ENCODE assay signal across 13 cellular contexts in the genomic region with DNA sequence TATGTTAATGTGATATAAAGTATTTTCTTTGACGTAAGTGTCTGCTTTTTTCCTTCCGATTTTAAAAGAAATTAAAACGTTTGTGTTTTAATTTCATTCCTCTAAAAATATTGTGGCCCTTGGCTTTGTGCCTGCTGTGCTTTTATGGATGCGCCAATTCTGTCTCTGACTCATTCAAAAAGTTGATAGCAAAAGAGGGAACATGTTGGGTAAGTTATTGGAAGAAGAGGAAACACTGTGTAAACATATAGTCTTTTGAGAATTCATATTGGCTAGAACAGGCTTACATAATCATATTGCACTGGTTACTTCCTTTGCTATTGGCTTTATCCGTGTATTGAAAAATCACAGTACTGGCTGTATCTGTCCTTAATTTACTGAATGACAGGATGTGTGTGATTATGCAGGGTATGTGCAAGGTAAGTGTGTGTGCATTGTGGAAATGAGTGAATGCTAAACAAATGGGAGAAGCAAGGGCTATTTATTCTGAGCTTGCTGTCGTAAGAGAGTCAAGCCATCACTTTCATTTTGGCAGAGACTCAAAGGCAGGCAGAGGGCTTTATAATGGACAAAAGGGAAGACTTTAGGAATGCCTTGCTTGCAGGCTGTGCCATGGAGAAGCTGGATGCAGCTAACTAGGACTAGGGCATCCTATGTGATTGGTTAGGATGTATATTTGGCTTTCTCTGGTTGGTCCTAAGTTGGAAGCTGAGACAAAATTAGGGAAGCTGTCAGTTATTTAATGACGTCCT.
DNase-seq lines count a peak whose midpoint lies in the region; ATAC-seq and TF ChIP-seq lines count a peak whose summit lies in the region.
"Had no signal": no experiment of that assay in that cellular context is flagged by ENCODE, and none has a peak within 500 bp of the region (broad histone marks: within the 10 kb centered on the region; RNA-seq: fewer than 3 reads in every experiment).

No MANE protein-coding gene starts in this region.

- H3K36me3 ChIP-seq in hepatocyte (replicated peaks; ENCODE audit: insufficient read depth, low read depth) (no peaks in the 10 kb centered on the region), stomach (no peaks in the 10 kb centered on the region)

- TF ChIP-seq CTCF in hepatocyte (IDR thresholded peaks at IDR 0.05; ENCODE audit: poor library complexity): no peak
- no peak for TF ChIP-seq CTCF in stomach (IDR thresholded peaks at IDR 0.05)

- TF ChIP-seq EP300 in stomach (IDR thresholded peaks at IDR 0.05): no peak

- 76% methylated on average over 7 of the region's 7 CpGs for WGBS in hepatocyte (ENCODE audit: low lambda C conversion rate, missing lambda C conversion rate)
- WGBS in stomach, 5 donors: 52 to 71% (median 62%) methylated on average over 7 of the region's 7 CpGs

- H3K27me3 ChIP-seq in hepatocyte: no peaks in the 10 kb centered on the region
- no peaks in the 10 kb centered on the region for H3K27me3 ChIP-seq in stomach

- H3K9me3 ChIP-seq in hepatocyte (ENCODE audit: low read depth): no peaks in the 10 kb centered on the region
- H3K9me3 ChIP-seq in stomach: peaks cover 0 to 15% (median 1%) of the 10 kb centered on the region in 4 donors

- no peak for ATAC-seq in activated naive CD4-positive, alpha-beta T cell treated with anti-CD3 and anti-CD28 coated beads, Interleukin-2, amount 50 U/mL, for 72 hours
- ATAC-seq in HG02798 (IDR thresholded peaks at IDR 0.05; ENCODE audit: poor library complexity, unreplicated experiment): no peak
- ATAC-seq: activated CD8-positive, alpha-beta T cell treated with anti-CD3 and anti-CD28 coated beads for 36 hours; esophagus mucosa; HepG2 had no signal

- no peak overlapping the region for H3K27ac Mint-ChIP-seq in activated naive CD4-positive, alpha-beta T cell treated with anti-CD3 and anti-CD28 coated beads, Interleukin-2, amount 50 U/mL, for 72 hours
- H3K27ac Mint-ChIP-seq: activated CD8-positive, alpha-beta T cell treated with anti-CD3 and anti-CD28 coated beads for 36 hours had no signal

- in situ Hi-C loops in SK-MEL-5 (cut with HindIII; ENCODE audit: low pct_unique_long_range_greater_than_20kb, low sequenced_read_pairs): no loop called here

- H3K36me3 Mint-ChIP-seq in activated naive CD4-positive, alpha-beta T cell treated with anti-CD3 and anti-CD28 coated beads, Interleukin-2, amount 50 U/mL, for 72 hours: no peaks in the 10 kb centered on the region

- H2AFZ ChIP-seq in hepatocyte: no peak overlapping the region

- intact Hi-C loops in stomach (cut with DNase I; ENCODE audit: low total_unique reads): no loop called here

- H3K79me2 ChIP-seq in hepatocyte: no peaks in the 10 kb centered on the region

- H4K20me1 ChIP-seq in hepatocyte (ENCODE audit: insufficient read depth, poor library complexity, severe bottlenecking): no peaks in the 10 kb centered on the region

- peak overlapping the region; percentile 25 for H3K4me2 ChIP-seq in hepatocyte

- DNase-seq in NCI-H2029 treated with DMSO at 0.1 percent for 48 hours (lab: John Stamatoyannopoulos, UW): peak; percentile 65
- DNase-seq in SK-MEL-5 (ENCODE audit: low read depth, low spot score): peak; percentile 89
- DNase-seq in hepatocyte (ENCODE audit: low spot score): no peak
- DNase-seq in stomach: no peak
- no peak for DNase-seq in activated naive CD4-positive, alpha-beta T cell treated with anti-CD3 and anti-CD28 coated beads, Interleukin-2, amount 50 U/mL, for 72 hours (ENCODE audit: low spot score in 2 of 2)
- no peak for DNase-seq in stimulated activated CD4-positive, alpha-beta T cell treated with anti-CD3 and anti-CD28 coated beads, Interleukin-2, amount 100 ng/mL, for 24 hours
- DNase-seq: activated CD8-positive, alpha-beta T cell treated with anti-CD3 and anti-CD28 coated beads for 36 hours; activated naive CD4-positive, alpha-beta T cell; caudate nucleus had no signal

- H3K9me2 ChIP-seq in hepatocyte (replicated peaks; ENCODE audit: insufficient read depth): no peaks in the 10 kb centered on the region

- H3K4me1 ChIP-seq in hepatocyte (ENCODE audit: insufficient read depth) (peaks cover 8% of the 10 kb centered on the region), stomach (peaks cover 0 to 28% (median 6%) of the 10 kb centered on the region in 4 donors)

- H3K4me3 ChIP-seq in hepatocyte (no peak overlapping the region), stomach (no peak overlapping the region)
- H3K4me3 ChIP-seq: skin epidermis had no signal

- H3K9me3 Mint-ChIP-seq in activated naive CD4-positive, alpha-beta T cell treated with anti-CD3 and anti-CD28 coated beads, Interleukin-2, amount 50 U/mL, for 72 hours: no peaks in the 10 kb centered on the region
- H3K9me3 Mint-ChIP-seq: activated CD8-positive, alpha-beta T cell treated with anti-CD3 and anti-CD28 coated beads for 36 hours had no signal

- no peak for TF ChIP-seq POLR2A in stomach (IDR thresholded peaks at IDR 0.05)

- peak overlapping the region; percentile 32 for H3K27ac ChIP-seq in hepatocyte
- H3K27ac ChIP-seq in stomach: peak overlapping the region; percentile 13 to 47 (median 31)

Comparison
In these comparisons a context has a peak if more than half of its experiments do, and no peak if none do; other contexts are left out.
1. DNase-seq: peak in NCI-H2029 treated with DMSO at 0.1 percent for 48 hours (single experiment) and SK-MEL-5 (single experiment); none in hepatocyte (single experiment), stomach (single experiment), activated naive CD4-positive, alpha-beta T cell treated with anti-CD3 and anti-CD28 coated beads, Interleukin-2, amount 50 U/mL, for 72 hours (0 of 2) and stimulated activated CD4-positive, alpha-beta T cell treated with anti-CD3 and anti-CD28 coated beads, Interleukin-2, amount 100 ng/mL, for 24 hours (0 of 2).